20 cellular contexts compared by ENCODE assay signal in the genomic region with DNA sequence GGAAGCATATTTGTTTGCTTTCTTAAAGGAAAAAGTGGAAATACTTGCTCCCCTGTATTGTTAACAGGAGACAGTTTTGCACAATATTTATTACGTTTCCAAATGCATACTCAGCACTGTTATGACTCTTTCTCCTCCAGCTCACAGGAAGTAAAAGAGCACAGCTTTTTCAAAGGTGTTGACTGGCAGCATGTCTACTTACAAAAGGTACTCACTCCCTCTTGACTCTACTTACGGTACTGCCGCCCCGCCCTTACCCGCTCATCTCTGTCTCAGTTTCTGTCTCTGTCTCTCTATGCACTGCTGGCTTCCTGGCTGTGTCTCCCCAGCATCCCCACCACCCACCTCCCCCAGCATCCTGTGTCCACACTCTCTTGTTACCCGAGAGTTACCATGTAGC. TPM values are rescaled to one million over a fixed set of nuclear protein-coding genes. Genes with fewer than 3 reads are reported as not detected.
DNase-seq lines count a peak whose midpoint lies in the region; ATAC-seq and TF ChIP-seq lines count a peak whose summit lies in the region.
"Had no signal": no experiment of that assay in that cellular context is flagged by ENCODE, and none has a peak within 500 bp of the region (broad histone marks: within the 10 kb centered on the region; RNA-seq: fewer than 3 reads in every experiment).

No MANE protein-coding gene starts in this region.

- no peaks in the 10 kb centered on the region for H3K9me3 Mint-ChIP-seq in activated T-cell treated with anti-CD3 and anti-CD28 coated beads, Interleukin-2, amount 50 U/mL, for 72 hours
- no peaks in the 10 kb centered on the region for H3K9me3 Mint-ChIP-seq in activated CD4-positive, alpha-beta memory T cell treated with anti-CD3 and anti-CD28 coated beads for 36 hours
- H3K9me3 Mint-ChIP-seq: CD8-positive, alpha-beta memory T cell; endodermal cell; WTC11 had no signal

- peaks cover 2 to 13% of the 10 kb centered on the region in 2 donors for H3K36me3 Mint-ChIP-seq in activated T-cell treated with anti-CD3 and anti-CD28 coated beads, Interleukin-2, amount 50 U/mL, for 72 hours (ENCODE audit: insufficient read depth in 2 of 2)
- H3K36me3 Mint-ChIP-seq in activated CD4-positive, alpha-beta memory T cell treated with anti-CD3 and anti-CD28 coated beads for 36 hours = peaks cover 6% of the 10 kb centered on the region
- H3K36me3 Mint-ChIP-seq: WTC11 had no signal

- peak; percentile 62 to 66 for DNase-seq in activated T-cell treated with anti-CD3 and anti-CD28 coated beads, Interleukin-2, amount 50 U/mL, for 72 hours
- no peak for DNase-seq in activated T-cell treated with anti-CD3 and anti-CD28 coated beads for 4 hours
- peak; percentile 79 for DNase-seq in activated CD4-positive, alpha-beta memory T cell treated with anti-CD3 and anti-CD28 coated beads for 36 hours
- DNase-seq in stimulated activated CD8-positive, alpha-beta memory T cell treated with anti-CD3 and anti-CD28 coated beads, Interleukin-4, amount 100 ng/mL, for 48 hours = peak; percentile 48
- no peak for DNase-seq in MG63
- no peak for DNase-seq in smooth muscle cell (lab: John Stamatoyannopoulos, UW; ENCODE audit: unreplicated experiment)
- no peak for DNase-seq in left lung
- DNase-seq: CD8-positive, alpha-beta memory T cell; DMS79 treated with DMSO at 0.1 percent for 48 hours; endodermal cell; kidney; mesenchymal stem cell; NCI-H1930; small intestine; uterus had no signal

- POLR2A ChIA-PET in activated CD4-positive, alpha-beta memory T cell treated with anti-CD3 and anti-CD28 coated beads for 36 hours (lab: Charles Lee) = interaction anchor here (1.3 kb wide), 1 partner anchor 40 kb away, joined by 4 read pairs; no protein-coding TSS in a partner anchor

- no peak overlapping the region for H3K4me2 ChIP-seq in smooth muscle cell
- H3K4me2 ChIP-seq: hepatocyte had no signal

- peaks cover 53% of the 10 kb centered on the region for H3K4me1 Mint-ChIP-seq in activated T-cell treated with anti-CD3 and anti-CD28 coated beads, Interleukin-2, amount 50 U/mL, for 72 hours (ENCODE audit: low read depth)
- H3K4me1 Mint-ChIP-seq in activated CD4-positive, alpha-beta memory T cell treated with anti-CD3 and anti-CD28 coated beads for 36 hours (ENCODE audit: low read depth) = peaks cover 8% of the 10 kb centered on the region
- H3K4me1 Mint-ChIP-seq: CD8-positive, alpha-beta memory T cell; endodermal cell; WTC11 had no signal

- H3K79me2 ChIP-seq in smooth muscle cell (ENCODE audit: low read depth) = no peaks in the 10 kb centered on the region
- H3K79me2 ChIP-seq: hepatocyte had no signal

- 0 out of 2 replicates have a peak, but pooled peaks have one; percentile 5 for TF ChIP-seq CTCF in GM12875 (IDR thresholded peaks at IDR 0.05; ENCODE audit: borderline replicate concordance, insufficient read depth, low read depth, low read length)
- no peak for TF ChIP-seq CTCF in smooth muscle cell (IDR thresholded peaks at IDR 0.05; ENCODE audit: borderline replicate concordance, insufficient read depth, poor library complexity, severe bottlenecking)
- no peak for TF ChIP-seq CTCF in left lung (IDR thresholded peaks at IDR 0.05)

- CTCF ChIA-PET in activated CD4-positive, alpha-beta memory T cell treated with anti-CD3 and anti-CD28 coated beads for 36 hours (lab: Charles Lee) = interaction anchor here (1.2 to 1.3 kb wide), 2 partner anchors 63 to 262 kb away, joined by 3 to 4 read pairs; no protein-coding TSS in a partner anchor

- H3K27ac Mint-ChIP-seq in activated T-cell treated with anti-CD3 and anti-CD28 coated beads, Interleukin-2, amount 50 U/mL, for 72 hours = peak overlapping the region; percentile 40
- peak overlapping the region; percentile 50 for H3K27ac Mint-ChIP-seq in activated CD4-positive, alpha-beta memory T cell treated with anti-CD3 and anti-CD28 coated beads for 36 hours
- H3K27ac Mint-ChIP-seq: CD8-positive, alpha-beta memory T cell; endodermal cell; progenitor cell of endocrine pancreas; WTC11 had no signal

- H3K4me3 Mint-ChIP-seq in activated T-cell treated with anti-CD3 and anti-CD28 coated beads, Interleukin-2, amount 50 U/mL, for 72 hours = peak overlapping the region; percentile 41 to 59
- H3K4me3 Mint-ChIP-seq in activated CD4-positive, alpha-beta memory T cell treated with anti-CD3 and anti-CD28 coated beads for 36 hours = no peak overlapping the region
- H3K4me3 Mint-ChIP-seq: CD8-positive, alpha-beta memory T cell; endodermal cell; WTC11 had no signal

- no peaks in the 10 kb centered on the region for H4K20me1 ChIP-seq in smooth muscle cell (ENCODE audit: low read depth)

- no peaks in the 10 kb centered on the region for H3K27me3 Mint-ChIP-seq in activated T-cell treated with anti-CD3 and anti-CD28 coated beads, Interleukin-2, amount 50 U/mL, for 72 hours (ENCODE audit: low read depth)
- H3K27me3 Mint-ChIP-seq in activated CD4-positive, alpha-beta memory T cell treated with anti-CD3 and anti-CD28 coated beads for 36 hours = no peaks in the 10 kb centered on the region
- H3K27me3 Mint-ChIP-seq: CD8-positive, alpha-beta memory T cell; progenitor cell of endocrine pancreas had no signal

- 92% methylated on average over 6 of the region's 6 CpGs for WGBS in smooth muscle cell (ENCODE audit: low lambda C conversion rate)

- no peaks in the 10 kb centered on the region for H3K9me3 ChIP-seq in MG63
- H3K9me3 ChIP-seq in smooth muscle cell (replicated peaks; ENCODE audit: low read depth) = no peaks in the 10 kb centered on the region
- H3K9me3 ChIP-seq in left lung = no peaks in the 10 kb centered on the region
- H3K9me3 ChIP-seq: uterus had no signal

- no peak overlapping the region for H3K9ac ChIP-seq in smooth muscle cell (ENCODE audit: low read depth)

- ATAC-seq in activated T-cell treated with anti-CD3 and anti-CD28 coated beads, Interleukin-2, amount 50 U/mL, for 72 hours (replicated peaks in 1 of 2) = peak; percentile 97 to 98
- ATAC-seq in left lung = no peak
- ATAC-seq: Right ventricle myocardium inferior, WTC11 had no signal

- no peak overlapping the region for H3K27ac ChIP-seq in smooth muscle cell (ENCODE audit: low read depth)
- no peak overlapping the region for H3K27ac ChIP-seq in left lung
- H3K27ac ChIP-seq: hepatocyte, uterus had no signal

- H3F3A ChIP-seq in smooth muscle cell (ENCODE audit: low read depth) = no peaks in the 10 kb centered on the region

- H3K4me1 ChIP-seq in smooth muscle cell (ENCODE audit: low read depth) = no peaks in the 10 kb centered on the region
- H3K4me1 ChIP-seq in left lung = no peaks in the 10 kb centered on the region
- H3K4me1 ChIP-seq: uterus had no signal

- H3K27me3 ChIP-seq in MG63 = no peaks in the 10 kb centered on the region
- no peaks in the 10 kb centered on the region for H3K27me3 ChIP-seq in smooth muscle cell (ENCODE audit: low read depth)
- H3K27me3 ChIP-seq in left lung = no peaks in the 10 kb centered on the region
- H3K27me3 ChIP-seq: hepatocyte, uterus had no signal

- no peak overlapping the region for H3K4me3 ChIP-seq in GM12875 (ENCODE audit: low read depth, low read length)
- no peak overlapping the region for H3K4me3 ChIP-seq in MG63
- no peak overlapping the region for H3K4me3 ChIP-seq in smooth muscle cell
- no peak overlapping the region for H3K4me3 ChIP-seq in left lung
- H3K4me3 ChIP-seq: hepatocyte, uterus had no signal

- no peak overlapping the region for H2AFZ ChIP-seq in smooth muscle cell (ENCODE audit: low read depth)
- H2AFZ ChIP-seq: hepatocyte had no signal

- intact Hi-C loops in activated CD4-positive, alpha-beta memory T cell treated with anti-CD3 and anti-CD28 coated beads for 36 hours (cut with micrococcal nuclease) = no loop called here
- intact Hi-C loops in left lung (cut with DNase I) = no loop called here

- H3K36me3 ChIP-seq in MG63 (no peaks in the 10 kb centered on the region), smooth muscle cell (ENCODE audit: low read depth) (no peaks in the 10 kb centered on the region), left lung (peaks cover 0 to 68% of the 10 kb centered on the region in 2 donors)
- H3K36me3 ChIP-seq: uterus had no signal

RNA-seq across cellular contexts. Expression of a gene that starts 32.2 kb away (rescaled TPM):
- total RNA-seq in activated T-cell treated with anti-CD3 and anti-CD28 coated beads, Interleukin-2, amount 50 U/mL, for 72 hours = 1 to 10 TPM; 2.4 to 2.8 TPM
- under 1 TPM; 0.22 to 0.29 TPM for total RNA-seq in activated CD4-positive, alpha-beta memory T cell treated with anti-CD3 and anti-CD28 coated beads for 36 hours
- not detected in 2 replicates for total RNA-seq in MG63 (2014; rRNA removed; shearing (Covaris generic); ENCODE audit: low replicate concordance)
- total RNA-seq in smooth muscle cell (0.13 and 4.3 TPM in 2 replicates), left lung (under 1 TPM; 0.06 to 0.26 TPM)
- 1.2 TPM in 2 replicates for polyA plus RNA-seq in smooth muscle cell
- polyA plus RNA-seq: hepatocyte had no signal

Comparison
In these comparisons a context has a peak if more than half of its experiments do, and no peak if none do; other contexts are left out.
1. DNase-seq: peak in activated T-cell treated with anti-CD3 and anti-CD28 coated beads, Interleukin-2, amount 50 U/mL, for 72 hours (2 of 2), activated CD4-positive, alpha-beta memory T cell treated with anti-CD3 and anti-CD28 coated beads for 36 hours (single experiment) and stimulated activated CD8-positive, alpha-beta memory T cell treated with anti-CD3 and anti-CD28 coated beads, Interleukin-4, amount 100 ng/mL, for 48 hours (single experiment); none in activated T-cell treated with anti-CD3 and anti-CD28 coated beads for 4 hours (single experiment), MG63 (single experiment), smooth muscle cell (single experiment) and left lung (0 of 2).